Comparison of ENCODE assay signal across 1 cellular context in genomic region chr2:63843791-63844190, GRCh38.
TF ChIP-seq lines count a peak whose summit lies in the region.

No MANE protein-coding gene starts in this region.

TF ChIP-seq in IMR-90, 13 proteins besides CTCF, POLR2A, EP300 and RAD21 (continued from another document):
- no peak for TF ChIP-seq ELK1 (IDR thresholded peaks at IDR 0.05; ENCODE audit: borderline replicate concordance, low read depth, low read length)
